Comparison of ENCODE assay signal across 5 cellular contexts in genomic region chrX:47178337-47178736, GRCh38.
"Had no signal": no experiment of that assay in that cellular context is flagged by ENCODE, and none has a peak within 500 bp of the region (broad histone marks: within the 10 kb centered on the region; RNA-seq: fewer than 3 reads in every experiment).

No MANE protein-coding gene starts in this region.

- ATAC-seq: activated naive CD4-positive, alpha-beta T cell treated with anti-CD3 and anti-CD28 coated beads, Interleukin-2, amount 50 U/mL, for 72 hours had no signal

- H3K9me3 Mint-ChIP-seq: activated naive CD4-positive, alpha-beta T cell treated with anti-CD3 and anti-CD28 coated beads, Interleukin-2, amount 50 U/mL, for 72 hours had no signal

- DNase-seq: activated CD4-positive, alpha-beta T cell treated with anti-CD3 and anti-CD28 coated beads, Interleukin-2, amount 50 U/mL, for 1 hour; mesenchymal stem cell; SIG-M5 had no signal

- FAIRE-seq: bronchial epithelial cell had no signal
